In genomic region chr12:109098671-109099070, GRCh38 we compare ENCODE assay signal across 8 cellular contexts. TPM values are rescaled to one million over a fixed set of nuclear protein-coding genes. Genes with fewer than 3 reads are reported as not detected.
DNase-seq lines count a peak whose midpoint lies in the region; ATAC-seq and TF ChIP-seq lines count a peak whose summit lies in the region.

No MANE protein-coding gene starts in this region.

- in situ Hi-C loops in HAP-1 (cut with MboI; ENCODE audit: low sequenced_read_pairs) = loop anchor here (10.0 kb wide), 2 partner anchors 294 to 534 kb away; partner anchors contain the start of genes ISCU and SART3

- H3K4me1 Mint-ChIP-seq in activated CD8-positive, alpha-beta T cell treated with anti-CD3 and anti-CD28 coated beads for 36 hours (ENCODE audit: low read depth) = peaks cover 27% of the 10 kb centered on the region

- 3% methylated on average over 8 of the region's 8 CpGs for WGBS in right cardiac atrium

- H3K27me3 ChIP-seq in HAP-1 (ENCODE audit: low read depth) (no peaks in the 10 kb centered on the region), right cardiac atrium (ENCODE audit: control insufficient read depth, insufficient read depth) (no peaks in the 10 kb centered on the region), skeletal muscle tissue (ENCODE audit: control insufficient read depth in 3 of 3, insufficient read depth in 3 of 3, low read length in 3 of 3) (no peaks in the 10 kb centered on the region)

- H3K27ac Mint-ChIP-seq in activated CD8-positive, alpha-beta T cell treated with anti-CD3 and anti-CD28 coated beads for 36 hours = peak overlapping the region; percentile 79

- H3K4me1 ChIP-seq in HAP-1 (peaks cover 4% of the 10 kb centered on the region), right cardiac atrium (ENCODE audit: control insufficient read depth, insufficient read depth, low read length) (no peaks in the 10 kb centered on the region), skeletal muscle tissue (ENCODE audit: control insufficient read depth in 3 of 3, insufficient read depth in 3 of 3, low read length in 3 of 3) (peaks cover 14 to 22% (median 15%) of the 10 kb centered on the region in 3 donors)

- H3K27ac ChIP-seq in right cardiac atrium (ENCODE audit: low read length) (peak overlapping the region; percentile 74), skeletal muscle tissue (ENCODE audit: low read depth, low read length) (peak overlapping the region; percentile 81)

- H3K9me3 Mint-ChIP-seq in activated CD8-positive, alpha-beta T cell treated with anti-CD3 and anti-CD28 coated beads for 36 hours = no peaks in the 10 kb centered on the region

- intact Hi-C loops in activated CD8-positive, alpha-beta T cell treated with anti-CD3 and anti-CD28 coated beads for 36 hours (cut with micrococcal nuclease) = loop anchor here (10.0 kb wide), 1 partner anchor 464 kb away; the partner anchor contains the start of gene SELPLG
- intact Hi-C loops in right cardiac atrium (cut with DNase I) = loop anchor here in 1 of 4 donors (10.0 kb wide), 3 partner anchors 274 to 534 kb away; partner anchors contain the start of genes ISCU, SART3 and SELPLG

- H3K9me3 ChIP-seq in HAP-1 (no peaks in the 10 kb centered on the region), right cardiac atrium (ENCODE audit: control insufficient read depth, low read length) (no peaks in the 10 kb centered on the region), skeletal muscle tissue (ENCODE audit: control insufficient read depth in 3 of 3, low read length in 3 of 3) (no peaks in the 10 kb centered on the region)

- no peak for TF ChIP-seq CTCF in activated CD8-positive, alpha-beta T cell treated with anti-CD3 and anti-CD28 coated beads for 36 hours (IDR thresholded peaks at IDR 0.05)

- H3K9ac ChIP-seq in skeletal muscle tissue (ENCODE audit: low read depth in 1 of 3, low read length in 3 of 3) = peak overlapping the region; percentile 81 to 88 (median 87)

- H3K36me3 ChIP-seq in HAP-1 (replicated peaks) (peaks cover 47% of the 10 kb centered on the region), skeletal muscle tissue (ENCODE audit: control insufficient read depth in 3 of 3, insufficient read depth in 3 of 3, low read length in 3 of 3) (peaks cover 21 to 23% (median 22%) of the 10 kb centered on the region in 3 donors)

- CTCF ChIA-PET in activated CD8-positive, alpha-beta T cell treated with anti-CD3 and anti-CD28 coated beads for 36 hours (lab: Charles Lee) = interaction anchor here (0.7 to 3.5 kb wide), 3 partner anchors 9 to 46 kb away, joined by 3 to 30 read pairs (median 4); partner anchors contain the start of gene USP30

- peak overlapping the region; percentile 82 for H3K4me3 Mint-ChIP-seq in activated CD8-positive, alpha-beta T cell treated with anti-CD3 and anti-CD28 coated beads for 36 hours

- H3K36me3 Mint-ChIP-seq in activated CD8-positive, alpha-beta T cell treated with anti-CD3 and anti-CD28 coated beads for 36 hours (ENCODE audit: low read depth) = peaks cover 39% of the 10 kb centered on the region

- POLR2A ChIA-PET in activated CD8-positive, alpha-beta T cell treated with anti-CD3 and anti-CD28 coated beads for 36 hours (lab: Charles Lee) = interaction anchor here (0.7 to 1.7 kb wide), 8 partner anchors 10 to 538 kb away, joined by 3 to 5 read pairs (median 4); no protein-coding TSS in a partner anchor

- no peak for ATAC-seq in activated CD8-positive, alpha-beta T cell treated with anti-CD3 and anti-CD28 coated beads for 36 hours
- ATAC-seq in right cardiac atrium (no peak), GM18907 (IDR thresholded peaks at IDR 0.05; ENCODE audit: unreplicated experiment) (no peak), GM18520 (IDR thresholded peaks at IDR 0.05; ENCODE audit: unreplicated experiment) (no peak), HG02852 (IDR thresholded peaks at IDR 0.05; ENCODE audit: unreplicated experiment) (no peak)

- H3K27me3 Mint-ChIP-seq in activated CD8-positive, alpha-beta T cell treated with anti-CD3 and anti-CD28 coated beads for 36 hours = no peaks in the 10 kb centered on the region

- DNase-seq in HAP-1 (ENCODE audit: low spot score in 2 of 2) (no peak), right cardiac atrium (no peak), HCEC 1CT (no peak)
- DNase-seq in activated CD8-positive, alpha-beta T cell treated with anti-CD3 and anti-CD28 coated beads for 36 hours = no peak

- peak overlapping the region; percentile 85 for H3K4me3 ChIP-seq in HAP-1
- H3K4me3 ChIP-seq in right cardiac atrium (ENCODE audit: low read length) = peak overlapping the region; percentile 78
- H3K4me3 ChIP-seq in skeletal muscle tissue (ENCODE audit: low read length in 3 of 3) = peak overlapping the region; percentile 81 to 87 (median 86)

RNA-seq across cellular contexts. Expression of gene UNG, which starts 1.3 kb away (rescaled TPM):
- 10 to 100 TPM; 86.4 to 93.3 TPM for total RNA-seq in activated CD8-positive, alpha-beta T cell treated with anti-CD3 and anti-CD28 coated beads for 36 hours
- 10 to 100 TPM; 10.3 to 16.6 (median 13.2) TPM for total RNA-seq in right cardiac atrium
- 10.3 TPM for polyA plus RNA-seq in right cardiac atrium
- total RNA-seq in skeletal muscle tissue = 25.6 TPM

RNA-seq across cellular contexts. Expression of gene ALKBH2, which starts 5.4 kb away (rescaled TPM):
- total RNA-seq in activated CD8-positive, alpha-beta T cell treated with anti-CD3 and anti-CD28 coated beads for 36 hours = 10 to 100 TPM; 35.6 to 37.8 TPM
- 10 to 100 TPM in 1 of 4 donors, 1 to 10 TPM in 3; 7.4 to 12.2 (median 7.6) TPM for total RNA-seq in right cardiac atrium
- polyA plus RNA-seq in right cardiac atrium = 12.2 TPM
- 20.4 TPM for total RNA-seq in skeletal muscle tissue

RNA-seq across cellular contexts. Expression of gene ACACB, which starts 17.7 kb away (rescaled TPM):
- 10 to 100 TPM in 1 of 2 experiments, 1 to 10 TPM in 1; 8.7 to 11.2 TPM for total RNA-seq in activated CD8-positive, alpha-beta T cell treated with anti-CD3 and anti-CD28 coated beads for 36 hours
- total RNA-seq in right cardiac atrium (100 to 1,000 TPM in 3 of 4 donors, 10 to 100 TPM in 1; 94.9 to 128 (median 116) TPM), skeletal muscle tissue (27.7 TPM)
- 87.1 TPM for polyA plus RNA-seq in right cardiac atrium

RNA-seq across cellular contexts. Expression of gene USP30, which starts 46.3 kb away (rescaled TPM):
- total RNA-seq in activated CD8-positive, alpha-beta T cell treated with anti-CD3 and anti-CD28 coated beads for 36 hours = 10 to 100 TPM in 1 of 2 experiments, 1 to 10 TPM in 1; 7.4 to 10.0 TPM
- 10 to 100 TPM; 10.1 to 12.7 (median 11.7) TPM for total RNA-seq in right cardiac atrium
- 7.5 TPM for polyA plus RNA-seq in right cardiac atrium
- total RNA-seq in skeletal muscle tissue = 12.0 TPM
